Comparison of ENCODE assay signal across 14 cellular contexts in the genomic region with DNA sequence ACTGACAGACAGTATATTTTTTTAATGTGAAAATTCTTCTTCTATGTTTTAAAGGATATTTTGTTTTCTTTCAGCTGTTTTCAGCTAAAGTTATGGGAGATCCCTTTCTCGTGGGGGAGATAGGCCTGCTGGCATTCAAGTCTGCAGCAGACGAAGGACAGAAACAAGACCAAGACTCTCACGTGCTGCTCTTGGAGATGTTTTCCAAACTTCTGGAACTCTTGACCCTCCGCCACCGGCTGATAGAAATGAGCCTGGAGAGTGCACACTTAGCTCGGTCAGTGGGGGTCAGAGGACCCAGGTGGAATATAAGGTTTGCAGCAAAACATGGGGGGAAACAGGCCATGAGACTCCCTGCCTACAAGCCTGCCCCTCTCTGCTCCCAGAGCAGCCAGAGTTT.
DNase-seq lines count a peak whose midpoint lies in the region; ATAC-seq lines count a peak whose summit lies in the region.
"Had no signal": no experiment of that assay in that cellular context is flagged by ENCODE, and none has a peak within 500 bp of the region (broad histone marks: within the 10 kb centered on the region; RNA-seq: fewer than 3 reads in every experiment).

No MANE protein-coding gene starts in this region.

- no peaks in the 10 kb centered on the region for H3K4me1 ChIP-seq in CD8-positive, alpha-beta memory T cell (ENCODE audit: insufficient read depth, low read length)

- no peaks in the 10 kb centered on the region for H3K27me3 ChIP-seq in CD8-positive, alpha-beta memory T cell (ENCODE audit: insufficient read depth, low read length, poor library complexity, severe bottlenecking)
- H3K27me3 ChIP-seq: BLaER1 had no signal

- H3K4me1 Mint-ChIP-seq in activated T-cell treated with anti-CD3 and anti-CD28 coated beads, Interleukin-2, amount 50 U/mL, for 4 hours (ENCODE audit: low read depth): no peaks in the 10 kb centered on the region
- H3K4me1 Mint-ChIP-seq in CD8-positive, alpha-beta memory T cell: no peaks in the 10 kb centered on the region

- intact Hi-C loops in Right ventricle myocardium superior (cut with DNase I): no loop called here
- intact Hi-C loops in cardiac septum (cut with DNase I): no loop called here
- intact Hi-C loops in left ventricle myocardium superior (cut with micrococcal nuclease): no loop called here
- intact Hi-C loops in sciatic nerve (cut with DNase I): no loop called here

- peak; percentile 46 for ATAC-seq in Right ventricle myocardium superior (ENCODE audit: poor library complexity)
- peak; percentile 42 for ATAC-seq in left ventricle myocardium superior
- ATAC-seq in sciatic nerve: peak; percentile 65
- ATAC-seq in activated T-cell treated with anti-CD3 and anti-CD28 coated beads, Interleukin-2, amount 50 U/mL, for 4 hours: no peak
- ATAC-seq: HCT116 had no signal

- H3K27me3 Mint-ChIP-seq in activated T-cell treated with anti-CD3 and anti-CD28 coated beads, Interleukin-2, amount 50 U/mL, for 4 hours (ENCODE audit: low read depth): no peaks in the 10 kb centered on the region
- peaks cover 0 to 10% of the 10 kb centered on the region in 2 donors for H3K27me3 Mint-ChIP-seq in CD8-positive, alpha-beta memory T cell

- POLR2A ChIA-PET in CD8-positive, alpha-beta memory T cell (lab: Charles Lee): no interaction called here

- H3K4me3 ChIP-seq in CD8-positive, alpha-beta memory T cell (ENCODE audit: low read length): no peak overlapping the region
- H3K4me3 ChIP-seq: BLaER1 had no signal

- no peak overlapping the region for H3K27ac Mint-ChIP-seq in CD8-positive, alpha-beta memory T cell

- H3K9me3 ChIP-seq in CD8-positive, alpha-beta memory T cell (ENCODE audit: low read length): no peaks in the 10 kb centered on the region
- H3K9me3 ChIP-seq: BLaER1 had no signal

- CTCF ChIA-PET in CD8-positive, alpha-beta memory T cell (lab: Charles Lee): no interaction called here

- no peak for DNase-seq in Right ventricle myocardium superior
- no peak for DNase-seq in cardiac septum (ENCODE audit: low spot score)
- no peak for DNase-seq in left ventricle myocardium superior
- DNase-seq in sciatic nerve (ENCODE audit: low spot score): no peak
- no peak for DNase-seq in activated T-cell treated with anti-CD3 and anti-CD28 coated beads, Interleukin-2, amount 50 U/mL, for 4 hours
- no peak for DNase-seq in dermis blood vessel endothelial cell
- no peak for DNase-seq in CD8-positive, alpha-beta memory T cell
- DNase-seq: 8988T, AML-193, DMS53, GF-D8 had no signal

- H3K4me3 Mint-ChIP-seq in activated T-cell treated with anti-CD3 and anti-CD28 coated beads, Interleukin-2, amount 50 U/mL, for 4 hours: no peak overlapping the region
- no peak overlapping the region for H3K4me3 Mint-ChIP-seq in CD8-positive, alpha-beta memory T cell

- H3K9me3 Mint-ChIP-seq in activated T-cell treated with anti-CD3 and anti-CD28 coated beads, Interleukin-2, amount 50 U/mL, for 4 hours: no peaks in the 10 kb centered on the region
- H3K9me3 Mint-ChIP-seq in CD8-positive, alpha-beta memory T cell: no peaks in the 10 kb centered on the region

- no peak overlapping the region for H3K27ac ChIP-seq in CD8-positive, alpha-beta memory T cell (ENCODE audit: low read depth, low read length)
- H3K27ac ChIP-seq: BLaER1, HL-60 had no signal

- H3K36me3 Mint-ChIP-seq in activated T-cell treated with anti-CD3 and anti-CD28 coated beads, Interleukin-2, amount 50 U/mL, for 4 hours (ENCODE audit: insufficient read depth): no peaks in the 10 kb centered on the region
- peaks cover 0 to 3% (median 0%) of the 10 kb centered on the region in 3 donors for H3K36me3 Mint-ChIP-seq in CD8-positive, alpha-beta memory T cell

- H3K36me3 ChIP-seq in CD8-positive, alpha-beta memory T cell (ENCODE audit: insufficient read depth, low read length): no peaks in the 10 kb centered on the region
- H3K36me3 ChIP-seq: BLaER1 had no signal

Comparison
In these comparisons a context has a peak if more than half of its experiments do, and no peak if none do; other contexts are left out.
1. ATAC-seq: peak in Right ventricle myocardium superior (single experiment), left ventricle myocardium superior (single experiment) and sciatic nerve (single experiment); none in activated T-cell treated with anti-CD3 and anti-CD28 coated beads, Interleukin-2, amount 50 U/mL, for 4 hours (0 of 2).